Comparison of ENCODE assay signal across 11 cellular contexts in the genomic region with DNA sequence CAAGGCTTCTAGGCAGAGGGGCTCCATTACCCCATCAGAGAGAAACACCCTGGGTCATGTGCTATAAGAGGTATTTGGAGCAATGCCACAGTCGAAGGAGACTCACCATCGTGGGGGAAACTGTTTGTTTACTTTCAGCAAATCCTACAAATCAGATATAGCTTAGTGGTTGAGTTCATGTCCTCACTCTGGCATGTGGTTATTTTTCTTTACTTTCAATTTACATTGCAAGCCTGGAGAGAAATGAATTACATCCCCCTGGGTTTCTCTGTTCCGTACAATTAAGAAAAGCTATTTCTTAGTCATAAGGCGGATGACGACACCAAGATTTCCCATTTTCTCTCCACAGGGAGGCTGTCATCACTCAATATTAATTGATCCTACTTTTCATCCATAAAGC. TPM values are rescaled to one million over a fixed set of nuclear protein-coding genes. Genes with fewer than 3 reads are reported as not detected.
DNase-seq lines count a peak whose midpoint lies in the region; TF ChIP-seq lines count a peak whose summit lies in the region.
"Had no signal": no experiment of that assay in that cellular context is flagged by ENCODE, and none has a peak within 500 bp of the region (broad histone marks: within the 10 kb centered on the region; RNA-seq: fewer than 3 reads in every experiment).

No MANE protein-coding gene starts in this region.

- no peaks in the 10 kb centered on the region for H3K27me3 Mint-ChIP-seq in activated naive CD8-positive, alpha-beta T cell
- no peaks in the 10 kb centered on the region for H3K27me3 Mint-ChIP-seq in activated naive CD8-positive, alpha-beta T cell treated with anti-CD3 and anti-CD28 coated beads for 36 hours
- peaks cover 12% of the 10 kb centered on the region for H3K27me3 Mint-ChIP-seq in progenitor cell of endocrine pancreas

- no peak overlapping the region for H3K4me3 ChIP-seq in subcutaneous abdominal adipose tissue (ENCODE audit: low read depth in 1 of 5, low read length in 5 of 5)
- H3K4me3 ChIP-seq: cardiac muscle cell had no signal

- H3K36me3 Mint-ChIP-seq in activated naive CD8-positive, alpha-beta T cell = peaks cover 36% of the 10 kb centered on the region
- H3K36me3 Mint-ChIP-seq in activated naive CD8-positive, alpha-beta T cell treated with anti-CD3 and anti-CD28 coated beads for 36 hours = peaks cover 96% of the 10 kb centered on the region
- H3K36me3 Mint-ChIP-seq in progenitor cell of endocrine pancreas (ENCODE audit: insufficient read depth) = no peaks in the 10 kb centered on the region

- peaks cover 6 to 19% (median 15%) of the 10 kb centered on the region in 5 donors for H3K36me3 ChIP-seq in subcutaneous abdominal adipose tissue (ENCODE audit: control insufficient read depth in 5 of 5, insufficient read depth in 5 of 5, low read length in 5 of 5)
- H3K36me3 ChIP-seq: cardiac muscle cell had no signal

- H3K4me3 Mint-ChIP-seq in activated naive CD8-positive, alpha-beta T cell = no peak overlapping the region
- no peak overlapping the region for H3K4me3 Mint-ChIP-seq in activated naive CD8-positive, alpha-beta T cell treated with anti-CD3 and anti-CD28 coated beads for 36 hours
- no peak overlapping the region for H3K4me3 Mint-ChIP-seq in progenitor cell of endocrine pancreas (ENCODE audit: low read depth)

- peaks cover 59% of the 10 kb centered on the region for H3K4me1 Mint-ChIP-seq in activated naive CD8-positive, alpha-beta T cell (ENCODE audit: low read depth)
- H3K4me1 Mint-ChIP-seq in activated naive CD8-positive, alpha-beta T cell treated with anti-CD3 and anti-CD28 coated beads for 36 hours = peaks cover 52% of the 10 kb centered on the region
- H3K4me1 Mint-ChIP-seq in progenitor cell of endocrine pancreas (ENCODE audit: low read depth) = peaks cover 28% of the 10 kb centered on the region

- TF ChIP-seq CTCF in progenitor cell of endocrine pancreas (IDR thresholded peaks at IDR 0.05; ENCODE audit: unreplicated experiment) = no peak

- H3K27me3 ChIP-seq in subcutaneous abdominal adipose tissue (ENCODE audit: control insufficient read depth in 5 of 5, insufficient read depth in 4 of 5, low read length in 5 of 5) = no peaks in the 10 kb centered on the region
- H3K27me3 ChIP-seq: cardiac muscle cell had no signal

- H3K9me3 ChIP-seq in subcutaneous abdominal adipose tissue (ENCODE audit: control insufficient read depth in 5 of 5, low read length in 5 of 5) = no peaks in the 10 kb centered on the region

- no peaks in the 10 kb centered on the region for H3K9me3 Mint-ChIP-seq in activated naive CD8-positive, alpha-beta T cell (ENCODE audit: low read depth)
- H3K9me3 Mint-ChIP-seq in activated naive CD8-positive, alpha-beta T cell treated with anti-CD3 and anti-CD28 coated beads for 36 hours = peaks cover 3% of the 10 kb centered on the region
- peaks cover 3% of the 10 kb centered on the region for H3K9me3 Mint-ChIP-seq in progenitor cell of endocrine pancreas (ENCODE audit: low read depth)

- no peak for DNase-seq in activated naive CD8-positive, alpha-beta T cell treated with anti-CD3 and anti-CD28 coated beads for 36 hours
- DNase-seq in M059J (ENCODE audit: low read depth) (peak; percentile 92), epidermal melanocyte (ENCODE audit: insufficient read length, low spot score) (peak; percentile 27), NCI-H345 treated with DMSO at 0.1 percent for 48 hours (lab: John Stamatoyannopoulos, UW; ENCODE audit: unreplicated experiment) (no peak), 8988T (no peak), progenitor cell of endocrine pancreas (ENCODE audit: low spot score, unreplicated experiment) (no peak)
- DNase-seq: substantia nigra had no signal

- H3K27ac Mint-ChIP-seq in activated naive CD8-positive, alpha-beta T cell = peak overlapping the region; percentile 30
- H3K27ac Mint-ChIP-seq in activated naive CD8-positive, alpha-beta T cell treated with anti-CD3 and anti-CD28 coated beads for 36 hours = no peak overlapping the region
- H3K27ac Mint-ChIP-seq in progenitor cell of endocrine pancreas = no peak overlapping the region

- H3K27ac ChIP-seq in subcutaneous abdominal adipose tissue (ENCODE audit: low read depth, low read length) = peak overlapping the region; percentile 68
- H3K27ac ChIP-seq: cardiac muscle cell, RWPE1 had no signal

- peaks cover 8 to 60% (median 42%) of the 10 kb centered on the region in 5 donors for H3K4me1 ChIP-seq in subcutaneous abdominal adipose tissue (ENCODE audit: control insufficient read depth in 5 of 5, insufficient read depth in 5 of 5, low read length in 5 of 5)

- H3K9ac ChIP-seq in subcutaneous abdominal adipose tissue (ENCODE audit: low read length in 5 of 5) = no peak overlapping the region

RNA-seq across cellular contexts. Expression of gene RFTN1, which starts 36.9 kb away (rescaled TPM):
- 10 to 100 TPM; 84.2 to 84.8 TPM for total RNA-seq in activated naive CD8-positive, alpha-beta T cell treated with anti-CD3 and anti-CD28 coated beads for 36 hours
- 26.4 and 39.3 TPM in 2 replicates for total RNA-seq in M059J (2014; rRNA removed; shearing (Covaris generic))
- total RNA-seq in progenitor cell of endocrine pancreas = 0.73 and 0.96 TPM in 2 replicates

Comparison
In these comparisons a context has a peak if more than half of its experiments do, and no peak if none do; other contexts are left out.
1. DNase-seq: peak in M059J (single experiment) and epidermal melanocyte (single experiment); none in activated naive CD8-positive, alpha-beta T cell treated with anti-CD3 and anti-CD28 coated beads for 36 hours (single experiment), NCI-H345 treated with DMSO at 0.1 percent for 48 hours (single experiment), 8988T (single experiment) and progenitor cell of endocrine pancreas (single experiment).
2. RNA of gene RFTN1, which starts 36.9 kb away (total RNA-seq): 84.2 to 84.8 TPM in activated naive CD8-positive, alpha-beta T cell treated with anti-CD3 and anti-CD28 coated beads for 36 hours and 26.4 to 39.3 TPM in M059J; 0.73 to 0.96 TPM in progenitor cell of endocrine pancreas; every median in the first group is over 10 times any median in the second.